Comparison of ENCODE assay signal across 1 cellular context in genomic region chr3:133926736-133927542, GRCh38.
TF ChIP-seq lines count a peak whose summit lies in the region.

No MANE protein-coding gene starts in this region.

TF ChIP-seq in endothelial cell of umbilical vein, 7 proteins besides CTCF, POLR2A, EP300 and RAD21 (continued from another document):
- TF ChIP-seq POLR2AphosphoS5 (IDR thresholded peaks at IDR 0.05; ENCODE audit: insufficient read depth, low read depth, low read length): no peak
